Comparison of ENCODE assay signal across 1 cellular context in genomic region chr1:184163674-184164470, GRCh38.
TF ChIP-seq lines count a peak whose summit lies in the region.

No MANE protein-coding gene starts in this region.

TF ChIP-seq in GM12878, 131 proteins besides CTCF, POLR2A, EP300 and RAD21 (continued from another document and continues in another):
- no peak for TF ChIP-seq ZNF592 (IDR thresholded peaks at IDR 0.05)
- no peak for TF ChIP-seq ATF3 (IDR thresholded peaks at IDR 0.05; ENCODE audit: borderline replicate concordance, extremely low read depth, low read depth, low read length)
- TF ChIP-seq EZH2 (IDR thresholded peaks at IDR 0.05; ENCODE audit: borderline replicate concordance, control insufficient read depth, low read depth, low read length), result no peak
- no peak for TF ChIP-seq SKIL (IDR thresholded peaks at IDR 0.05; ENCODE audit: low read depth, poor library complexity, severe bottlenecking)
- no peak for TF ChIP-seq BCLAF1 (IDR thresholded peaks at IDR 0.05)
- no peak for TF ChIP-seq CREB1 (IDR thresholded peaks at IDR 0.05; ENCODE audit: low read depth)
- 0 out of 2 replicates have a peak, but pooled peaks have one; percentile 31 for TF ChIP-seq DPF2 (IDR thresholded peaks at IDR 0.05)
- TF ChIP-seq SMC3 (IDR thresholded peaks at IDR 0.05; ENCODE audit: borderline replicate concordance, low read length), result no peak
- TF ChIP-seq BCL11A (IDR thresholded peaks at IDR 0.05; ENCODE audit: low read depth, low read length), result peak; percentile 51
- TF ChIP-seq NR2C1 (IDR thresholded peaks at IDR 0.05), result no peak
- TF ChIP-seq RFX5 (IDR thresholded peaks at IDR 0.05; ENCODE audit: low read depth, low read length), result no peak
- 0 out of 2 replicates have a peak, but pooled peaks have one; percentile 15 for TF ChIP-seq RELB (IDR thresholded peaks at IDR 0.05; ENCODE audit: low read depth)
- TF ChIP-seq REST (IDR thresholded peaks at IDR 0.05; ENCODE audit: low read depth, low read length), result no peak
- TF ChIP-seq BCL3 (IDR thresholded peaks at IDR 0.05; ENCODE audit: borderline replicate concordance, insufficient read depth, low read depth, low read length, poor library complexity, severe bottlenecking), result no peak
- TF ChIP-seq PRDM15 (CRISPR knock-in tag; IDR thresholded peaks at IDR 0.05), result no peak
- TF ChIP-seq YBX1 (IDR thresholded peaks at IDR 0.05), result no peak
- TF ChIP-seq BACH1 (IDR thresholded peaks at IDR 0.05; ENCODE audit: borderline replicate concordance), result peak; percentile 30; the same call in 1 of the 2 replicates
- TF ChIP-seq CREM (IDR thresholded peaks at IDR 0.05; ENCODE audit: low read depth), result peak; percentile 69; the same call in 1 of the 2 replicates
- TF ChIP-seq ZNF207 (IDR thresholded peaks at IDR 0.05; ENCODE audit: borderline replicate concordance), result no peak
- TF ChIP-seq ESRRA (IDR thresholded peaks at IDR 0.05; ENCODE audit: low read length), result no peak
- TF ChIP-seq GABPA (IDR thresholded peaks at IDR 0.05; ENCODE audit: low read depth), result no peak
- TF ChIP-seq POLR2AphosphoS5 (IDR thresholded peaks at IDR 0.05; ENCODE audit: low read length), result no peak
- no peak for TF ChIP-seq MTA2 (IDR thresholded peaks at IDR 0.05; ENCODE audit: low read depth)
- TF ChIP-seq KLF5 (IDR thresholded peaks at IDR 0.05; ENCODE audit: partially characterized antibody), result no peak
- TF ChIP-seq CEBPB (IDR thresholded peaks at IDR 0.05; ENCODE audit: borderline replicate concordance in 1 of 2, low read depth in 2 of 2, low read length in 2 of 2), result no peak
- TF ChIP-seq EGR1 (IDR thresholded peaks at IDR 0.05; ENCODE audit: borderline replicate concordance in 1 of 2, low read depth in 2 of 2, low read length in 2 of 2), result no peak
- no peak for TF ChIP-seq ZNF274 (IDR thresholded peaks at IDR 0.05; ENCODE audit: insufficient read depth, insufficient read length)
- TF ChIP-seq CHD4 (IDR thresholded peaks at IDR 0.05), result no peak
- TF ChIP-seq JUNB (IDR thresholded peaks at IDR 0.05), result peak; percentile 93
- TF ChIP-seq KAT2A (conservative IDR thresholded peaks at IDR 0.05; ENCODE audit: control insufficient read depth, low read depth, low read length), result no peak
- no peak for TF ChIP-seq SPI1 (IDR thresholded peaks at IDR 0.05; ENCODE audit: borderline replicate concordance, insufficient read depth, low read depth, low read length)
- no peak for TF ChIP-seq IRF5 (IDR thresholded peaks at IDR 0.05; ENCODE audit: borderline replicate concordance)
- TF ChIP-seq TBL1XR1 (IDR thresholded peaks at IDR 0.05; ENCODE audit: low read depth, low read length), result no peak
- TF ChIP-seq NR2C2 (IDR thresholded peaks at IDR 0.05; ENCODE audit: borderline replicate concordance, control insufficient read depth, insufficient read length, low read depth), result no peak
- TF ChIP-seq SREBF1 (IDR thresholded peaks at IDR 0.05; ENCODE audit: low read length), result no peak
- TF ChIP-seq NR2F1 (conservative IDR thresholded peaks at IDR 0.05), result peak; percentile 27; the same call in 1 of the 2 replicates
- no peak for TF ChIP-seq HDGF (IDR thresholded peaks at IDR 0.05)
- no peak for TF ChIP-seq POLR2AphosphoS2 (IDR thresholded peaks at IDR 0.05; ENCODE audit: low read depth, low read length)
- no peak for TF ChIP-seq YY1 (IDR thresholded peaks at IDR 0.05; ENCODE audit: low read depth, low read length)
- no peak for TF ChIP-seq ZNF384 (IDR thresholded peaks at IDR 0.05; ENCODE audit: borderline replicate concordance, low read depth, low read length)
